14 cellular contexts compared by ENCODE assay signal in the genomic region with DNA sequence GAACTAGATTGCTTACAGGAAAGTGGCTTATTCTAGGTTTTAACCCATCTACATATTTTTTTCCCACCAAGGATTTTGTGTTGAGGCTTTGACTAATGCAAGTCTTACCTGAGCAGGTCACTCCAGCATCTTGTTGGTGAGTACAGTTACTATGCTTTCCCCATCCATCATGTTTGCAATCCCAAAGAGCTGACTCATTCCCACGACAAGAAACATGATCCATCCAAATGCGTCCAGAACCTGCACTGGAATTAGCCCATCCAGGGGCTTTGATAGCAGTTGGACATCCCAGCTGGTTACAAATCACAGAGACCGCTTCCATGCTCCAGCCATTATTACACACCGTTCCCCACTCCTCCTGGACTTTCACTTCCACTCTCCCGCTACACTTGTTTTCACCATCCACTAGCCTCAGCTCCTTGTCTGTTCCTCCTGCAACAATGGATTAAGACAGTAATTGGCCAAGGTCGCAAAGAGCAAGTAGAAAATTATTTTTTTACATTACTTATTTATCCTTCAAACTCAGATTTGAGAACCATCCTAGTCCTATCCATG. TPM values are rescaled to one million over a fixed set of nuclear protein-coding genes. Genes with fewer than 3 reads are reported as not detected.
DNase-seq lines count a peak whose midpoint lies in the region; ATAC-seq, FAIRE-seq and TF ChIP-seq lines count a peak whose summit lies in the region.
"Had no signal": no experiment of that assay in that cellular context is flagged by ENCODE, and none has a peak within 500 bp of the region (broad histone marks: within the 10 kb centered on the region; RNA-seq: fewer than 3 reads in every experiment).

No MANE protein-coding gene starts in this region.

- no peaks in the 10 kb centered on the region for H3K79me2 ChIP-seq in K562 (ENCODE audit: control insufficient read depth, insufficient read depth, low read length)

- TF ChIP-seq CTCF in HFF-Myc (IDR thresholded peaks at IDR 0.05; ENCODE audit: low read depth, low read length, missing control alignments) = no peak
- TF ChIP-seq CTCF in K562 (IDR thresholded peaks at IDR 0.05 in 2 of 3, conservative IDR thresholded peaks at IDR 0.05 in 1 of 3; ENCODE audit: insufficient read depth in 2 of 3, low read depth in 1 of 3, low read length in 3 of 3) = no peak
- no peak for TF ChIP-seq CTCF in left ventricle myocardium inferior (IDR thresholded peaks at IDR 0.05; ENCODE audit: borderline replicate concordance)
- TF ChIP-seq CTCF in suprapubic skin (IDR thresholded peaks at IDR 0.05) = no peak
- no peak for TF ChIP-seq CTCF in omental fat pad (IDR thresholded peaks at IDR 0.05)

- TF ChIP-seq POLR2A in K562 (conservative IDR thresholded peaks at IDR 0.05) = no peak
- no peak for TF ChIP-seq POLR2A in suprapubic skin (IDR thresholded peaks at IDR 0.05)

- no peaks in the 10 kb centered on the region for H3K36me3 ChIP-seq in K562 (ENCODE audit: control insufficient read depth, insufficient read depth, low read length)
- no peaks in the 10 kb centered on the region for H3K36me3 ChIP-seq in left ventricle myocardium inferior
- H3K36me3 ChIP-seq in suprapubic skin = no peaks in the 10 kb centered on the region

- no peak overlapping the region for H3K9ac ChIP-seq in K562 (ENCODE audit: insufficient read depth in 1 of 2, low read depth in 2 of 2, low read length in 2 of 2)

- H3K9me1 ChIP-seq in K562 (ENCODE audit: control insufficient read depth, insufficient read depth, low read length) = no peaks in the 10 kb centered on the region

- H3K4me1 ChIP-seq in K562 (replicated peaks in 1 of 2; ENCODE audit: control insufficient read depth in 2 of 2, insufficient read depth in 2 of 2, low read length in 2 of 2) (no peaks in the 10 kb centered on the region), left ventricle myocardium inferior (no peaks in the 10 kb centered on the region), suprapubic skin (no peaks in the 10 kb centered on the region)

- CTCF ChIA-PET in K562 (lab: Yijun Ruan, JAX; ENCODE audit: low intra/inter-chr PET ratio) = no interaction called here

- in situ Hi-C loops in K562 (cut with MboI) = no loop called here

- no peak for FAIRE-seq in K562 (lab: Jason Lieb, UNC)
- FAIRE-seq: GM18507, H1 had no signal

- H3K9me3 ChIP-seq in K562 (replicated peaks; ENCODE audit: control insufficient read depth, insufficient read depth, low read depth, low read length) (no peaks in the 10 kb centered on the region), left ventricle myocardium inferior (replicated peaks) (peaks cover 8% of the 10 kb centered on the region), suprapubic skin (no peaks in the 10 kb centered on the region)

- POLR2A ChIA-PET in K562 (lab: Yijun Ruan, JAX) = no interaction called here

- DNase-seq in HFF-Myc (ENCODE audit: extremely low read depth, low read depth) (peak; percentile 25), K562 (ENCODE audit: extremely low read depth in 1 of 4, low spot score in 3 of 4) (no peak), left ventricle myocardium inferior (no peak), suprapubic skin (ENCODE audit: low spot score in 2 of 2) (no peak), omental fat pad (ENCODE audit: low spot score) (no peak), inferior parietal cortex (ENCODE audit: extremely low spot score) (no peak)
- DNase-seq: activated naive CD4-positive, alpha-beta T cell treated with anti-CD3 and anti-CD28 coated beads for 36 hours; CD4-positive, CD25-positive, alpha-beta regulatory T cell; NCI-H2171; stimulated activated CD4-positive, alpha-beta T cell treated with anti-CD3 and anti-CD28 coated beads, Interleukin-2, amount 100 ng/mL, for 48 hours had no signal

- H3K27ac ChIP-seq in K562 (ENCODE audit: extremely low read depth, low read depth, low read length) (no peak overlapping the region), left ventricle myocardium inferior (replicated peaks) (peak overlapping the region; percentile 19), suprapubic skin (no peak overlapping the region)

- TF ChIP-seq EP300 in K562 (IDR thresholded peaks at IDR 0.05; ENCODE audit: low read length) (no peak), suprapubic skin (IDR thresholded peaks at IDR 0.05) (no peak)

- intact Hi-C loops in K562 (cut with micrococcal nuclease) (no loop called here), left ventricle myocardium inferior (cut with micrococcal nuclease) (no loop called here)

- H3K4me2 ChIP-seq in K562 (ENCODE audit: insufficient read depth, low read length) = no peak overlapping the region

- TF ChIP-seq RAD21 in K562 (CRISPR knock-in tag; conservative IDR thresholded peaks at IDR 0.05 in 1 of 2, IDR thresholded peaks at IDR 0.05 in 1 of 2) = no peak

- H4K20me1 ChIP-seq in K562 (replicated peaks; ENCODE audit: control insufficient read depth, insufficient read depth, low read length) = no peaks in the 10 kb centered on the region

- no TSS peak for BruUV-seq in K562 (replicated peaks; lab: Mats Ljungman, UMichigan)

- no peak overlapping the region for H3K4me3 ChIP-seq in HFF-Myc (replicated peaks; ENCODE audit: low read depth, low read length)
- no peak overlapping the region for H3K4me3 ChIP-seq in K562
- H3K4me3 ChIP-seq in left ventricle myocardium inferior = peak overlapping the region; percentile 39
- peak overlapping the region; percentile 10 for H3K4me3 ChIP-seq in suprapubic skin

- H3K27me3 ChIP-seq in K562 (ENCODE audit: control insufficient read depth in 2 of 2, insufficient read depth in 2 of 2, low read length in 2 of 2) (peaks cover 0 to 6% of the 10 kb centered on the region in 2 experiments; a peak in 2 of 5 replicates), left ventricle myocardium inferior (ENCODE audit: low read depth) (peaks cover 13% of the 10 kb centered on the region), suprapubic skin (no peaks in the 10 kb centered on the region)

- H2AFZ ChIP-seq in K562 (ENCODE audit: low read depth, low read length) = no peak overlapping the region

- WGBS in K562 (ENCODE audit: insufficient coverage, low coverage, missing lambda C conversion rate) = 3% methylated on average over 6 of the region's 6 CpGs
- 76% methylated on average over 6 of the region's 6 CpGs for WGBS in suprapubic skin

- ATAC-seq in K562 (no peak), omental fat pad (ENCODE audit: low FRiP score) (no peak), HG03108 (IDR thresholded peaks at IDR 0.05; ENCODE audit: unreplicated experiment) (no peak), GM18907 (IDR thresholded peaks at IDR 0.05; ENCODE audit: unreplicated experiment) (no peak)

TF ChIP-seq in K562, 482 proteins besides CTCF, POLR2A, EP300 and RAD21 (continues in another document):
- TF ChIP-seq MAFG (tag; conservative IDR thresholded peaks at IDR 0.05) (0 out of 2 replicates have a peak, but pooled peaks have one; percentile 11), ZNF165 (CRISPR knock-in tag; IDR thresholded peaks at IDR 0.05; ENCODE audit: borderline replicate concordance) (no peak), NFE2 (IDR thresholded peaks at IDR 0.05; ENCODE audit: low read depth) (0 out of 2 replicates have a peak, but pooled peaks have one; percentile 25), EGR1 (conservative IDR thresholded peaks at IDR 0.05) (no peak), PTTG1 (tag; IDR thresholded peaks at IDR 0.05; ENCODE audit: low read depth) (no peak), RBFOX2 (IDR thresholded peaks at IDR 0.05; ENCODE audit: low read depth, low read length) (no peak)

RNA-seq across cellular contexts. Expression of a gene that starts 2.5 kb away (rescaled TPM):
- total RNA-seq in K562 (2011; cell fraction: chromatin; rRNA removed; ENCODE audit: low replicate concordance) = not detected in 2 replicates
- total RNA-seq in K562 (2011; cell fraction: nucleolus; rRNA removed) = not detected in 2 replicates
- total RNA-seq in K562 (2011; cell fraction: nucleoplasm; rRNA removed) = not detected in 2 replicates
- total RNA-seq in K562 (2014; rRNA removed) = not detected in 2 replicates
- 0.03 TPM in 1 of 2 replicates, not detected in the other for total RNA-seq in K562 (2014; rRNA removed; fragmentation: Illumina TruSeq; extraction: Trizol)
- not detected in 2 replicates for total RNA-seq in K562 (2015; rRNA removed; fragmentation: Illumina TruSeq; extraction: Trizol)
- total RNA-seq in K562 (2021) = 0.51 and 0.62 TPM in 2 replicates
- polyA plus RNA-seq in K562 (2011; rRNA removed) = 0.04 TPM in 1 of 2 replicates, not detected in the other
- not detected in 2 replicates for polyA plus RNA-seq in K562 (2011; cell fraction: cytosol; rRNA removed)
- not detected in 2 replicates for polyA plus RNA-seq in K562 (2011; cell fraction: nucleus; rRNA removed)
- polyA plus RNA-seq in K562 (2012) = not detected in 2 replicates
- polyA plus RNA-seq in K562 (2014; fragmentation: Illumina TruSeq; extraction: Trizol) = not detected in 2 replicates
- not detected for polyA plus RNA-seq in K562 (2014; fragmentation: Nextera tagmentation; extraction: Ambion mirVana)
- polyA plus RNA-seq in K562 (2014; rRNA removed) = not detected in 2 replicates
- polyA minus RNA-seq in K562 (2011; rRNA and poly(A)+ RNA removed) = not detected in 2 replicates
- polyA minus RNA-seq in K562 (2011; cell fraction: cytosol; rRNA and poly(A)+ RNA removed) = not detected in 2 replicates
- polyA minus RNA-seq in K562 (2011; cell fraction: nucleus; rRNA and poly(A)+ RNA removed) = not detected in 2 replicates
- 44.7 TPM for total RNA-seq in left ventricle myocardium inferior
- 10 to 100 TPM; 12.9 to 22.0 (median 16.7) TPM for total RNA-seq in suprapubic skin
- total RNA-seq in omental fat pad = 100 to 1,000 TPM; 367 to 848 (median 615) TPM
- total RNA-seq: activated naive CD4-positive, alpha-beta T cell treated with anti-CD3 and anti-CD28 coated beads for 36 hours; CD4-positive, CD25-positive, alpha-beta regulatory T cell; H1 had no signal

RNA-seq across cellular contexts. Expression of a gene that starts 57.2 kb away (rescaled TPM):
- total RNA-seq in K562 (2011; cell fraction: chromatin; rRNA removed; ENCODE audit: low replicate concordance) = 0.72 and 0.99 TPM in 2 replicates
- not detected in 2 replicates for total RNA-seq in K562 (2011; cell fraction: nucleolus; rRNA removed)
- total RNA-seq in K562 (2011; cell fraction: nucleoplasm; rRNA removed) = 0.51 TPM in 1 of 2 replicates, not detected in the other
- 0.53 and 2.0 TPM in 2 replicates for total RNA-seq in K562 (2014; rRNA removed)
- 2.1 and 3.2 TPM in 2 replicates for total RNA-seq in K562 (2014; rRNA removed; fragmentation: Illumina TruSeq; extraction: Trizol)
- total RNA-seq in K562 (2015; rRNA removed; fragmentation: Illumina TruSeq; extraction: Trizol) = 1.5 and 2.6 TPM in 2 replicates
- total RNA-seq in K562 (2021) = 1.2 and 1.3 TPM in 2 replicates
- polyA plus RNA-seq in K562 (2011; rRNA removed) = 0.39 and 0.72 TPM in 2 replicates
- polyA plus RNA-seq in K562 (2011; cell fraction: cytosol; rRNA removed) = 0.30 and 0.31 TPM in 2 replicates
- 0.16 and 2.0 TPM in 2 replicates for polyA plus RNA-seq in K562 (2011; cell fraction: nucleus; rRNA removed)
- 1.2 and 4.5 TPM in 2 replicates for polyA plus RNA-seq in K562 (2012)
- polyA plus RNA-seq in K562 (2014; fragmentation: Illumina TruSeq; extraction: Trizol) = 1.1 and 1.5 TPM in 2 replicates
- polyA plus RNA-seq in K562 (2014; fragmentation: Nextera tagmentation; extraction: Ambion mirVana) = 1 to 10 TPM; 5.1 to 9.2 TPM
- 0.54 and 2.5 TPM in 2 replicates for polyA plus RNA-seq in K562 (2014; rRNA removed)
- polyA minus RNA-seq in K562 (2011; rRNA and poly(A)+ RNA removed) = 1.5 and 3.8 TPM in 2 replicates
- polyA minus RNA-seq in K562 (2011; cell fraction: cytosol; rRNA and poly(A)+ RNA removed) = not detected in 2 replicates
- 2.1 TPM in 1 of 2 replicates, not detected in the other for polyA minus RNA-seq in K562 (2011; cell fraction: nucleus; rRNA and poly(A)+ RNA removed)
- 2.5 TPM for total RNA-seq in left ventricle myocardium inferior
- total RNA-seq in suprapubic skin = 1 to 10 TPM in 3 of 4 donors, under 1 TPM in 1; 0.32 to 4.7 (median 2.1) TPM
- 1 to 10 TPM; 2.6 to 8.4 (median 5.6) TPM for total RNA-seq in omental fat pad
- total RNA-seq: activated naive CD4-positive, alpha-beta T cell treated with anti-CD3 and anti-CD28 coated beads for 36 hours; CD4-positive, CD25-positive, alpha-beta regulatory T cell had no signal
- polyA plus RNA-seq: CD4-positive, CD25-positive, alpha-beta regulatory T cell had no signal

Comparison
In these comparisons a context has a peak if more than half of its experiments do, and no peak if none do; other contexts are left out.
1. H3K4me3 ChIP-seq: peak in left ventricle myocardium inferior (single experiment) and suprapubic skin (single experiment); none in HFF-Myc (single experiment) and K562 (single experiment).
2. RNA of a gene that starts 2.5 kb away (total RNA-seq): 367 to 848 TPM in omental fat pad, 44.7 TPM in left ventricle myocardium inferior (single experiment) and 12.9 to 22.0 TPM in suprapubic skin; 0.03 to 0.62 TPM in K562; every median in the first group is over 4 times any median in the second.